In the genomic region with DNA sequence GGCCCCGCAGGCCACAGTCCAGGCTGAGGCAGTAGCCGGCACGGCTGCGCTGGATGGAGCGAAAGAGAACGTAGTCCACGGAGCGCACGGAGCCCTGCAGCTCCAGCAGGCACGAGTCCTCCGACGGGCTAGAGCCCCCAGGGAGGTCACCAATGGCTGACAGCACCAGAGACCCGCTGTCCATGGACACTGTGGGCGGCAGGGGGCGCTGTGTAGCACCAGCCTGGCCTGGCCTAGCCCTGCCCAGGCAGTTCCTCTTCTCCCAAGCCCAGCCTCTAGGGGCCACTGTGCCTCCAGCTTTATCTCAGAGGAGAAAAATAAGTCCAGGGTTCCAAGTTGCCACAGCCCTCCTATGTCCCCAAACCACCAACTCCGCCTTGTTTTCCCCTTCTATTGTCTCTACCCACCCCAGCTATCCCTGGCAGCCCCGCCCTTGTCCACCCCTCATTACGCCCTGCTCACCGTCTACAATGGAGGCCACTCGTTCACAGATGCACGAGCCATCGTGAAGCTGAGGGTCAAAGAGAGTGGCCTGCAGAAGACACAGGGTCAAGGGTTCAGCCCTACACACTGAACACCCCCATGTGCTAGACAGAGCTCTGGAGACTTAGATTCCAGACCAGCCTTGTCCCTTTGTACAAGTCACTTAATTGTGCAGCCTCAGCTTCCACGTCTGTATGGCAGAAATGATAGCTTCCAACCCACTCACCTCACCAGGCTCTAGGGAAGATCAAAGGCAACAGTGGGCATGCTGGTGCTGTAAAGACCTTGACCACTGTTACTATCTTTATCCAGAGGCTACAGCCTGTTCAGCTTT, we compare ENCODE assay signal across 8 cellular contexts. TPM values are rescaled to one million over a fixed set of nuclear protein-coding genes. Genes with fewer than 3 reads are reported as not detected.
DNase-seq lines count a peak whose midpoint lies in the region; ATAC-seq lines count a peak whose summit lies in the region.

No MANE protein-coding gene starts in this region.

- no peak overlapping the region for H2BK15ac ChIP-seq in mesendoderm (replicated peaks; ENCODE audit: low read depth)

- no peaks in the 10 kb centered on the region for H3K79me2 ChIP-seq in mesendoderm (ENCODE audit: control insufficient read depth, insufficient read depth, low read length)

- no peak overlapping the region for H2BK5ac ChIP-seq in mesendoderm (ENCODE audit: low read length)

- peak overlapping the region; percentile 10 for H3K4ac ChIP-seq in mesendoderm (ENCODE audit: low read depth, low read length)

- H3K4me1 ChIP-seq in effector memory CD4-positive, alpha-beta T cell (ENCODE audit: control insufficient read depth, insufficient read depth, low read length, poor library complexity, severe bottlenecking): peaks cover 18% of the 10 kb centered on the region
- H3K4me1 ChIP-seq in mesendoderm (ENCODE audit: control insufficient read depth, low read depth, low read length): peaks cover 8% of the 10 kb centered on the region

- no peak overlapping the region for H3K23ac ChIP-seq in mesendoderm (ENCODE audit: low read length)

- H3K36me3 ChIP-seq in effector memory CD4-positive, alpha-beta T cell (ENCODE audit: control insufficient read depth, insufficient read depth, low read length): no peaks in the 10 kb centered on the region
- H3K36me3 ChIP-seq in mesendoderm (ENCODE audit: control insufficient read depth, insufficient read depth, low read length): no peaks in the 10 kb centered on the region

- peaks cover 4% of the 10 kb centered on the region for H3K79me1 ChIP-seq in mesendoderm (ENCODE audit: low read length)

- H3K4me2 ChIP-seq in mesendoderm (ENCODE audit: low read length): peak overlapping the region; percentile 74

- H3K9ac ChIP-seq in mesendoderm (ENCODE audit: low read length): peak overlapping the region; percentile 83

- DNase-seq in COLO829 (ENCODE audit: low spot score) (peak; percentile 99), HT-29 (ENCODE audit: low spot score) (peak; percentile 96), mesendoderm (peak; percentile 96)
- DNase-seq in NK-92 treated with Interleukin-12 subunit alpha and Interleukin-12 subunit beta, amount 100 ng/mL, for 24 hours (lab: John Stamatoyannopoulos, UW): peak; percentile 87
- DNase-seq in activated CD8-positive, alpha-beta memory T cell treated with anti-CD3 and anti-CD28 coated beads for 24 hours: peak; percentile 99
- peak; percentile 87 to 94 (median 93) for DNase-seq in effector memory CD4-positive, alpha-beta T cell
- peak; percentile 98 for DNase-seq in stimulated activated CD8-positive, alpha-beta memory T cell treated with anti-CD3 and anti-CD28 coated beads, Interleukin-15, amount 100 ng/mL, for 24 hours (ENCODE audit: low read depth)

- no peak overlapping the region for H4K5ac ChIP-seq in mesendoderm (ENCODE audit: low read length)

- no peaks in the 10 kb centered on the region for H3K9me3 ChIP-seq in effector memory CD4-positive, alpha-beta T cell (ENCODE audit: control insufficient read depth, low read length)

- peak; percentile 87 for ATAC-seq in GM19463 (IDR thresholded peaks at IDR 0.05; ENCODE audit: unreplicated experiment)

- H3K56ac ChIP-seq in mesendoderm (ENCODE audit: low read length): peak overlapping the region; percentile 92

- no peak overlapping the region for H2BK120ac ChIP-seq in mesendoderm (ENCODE audit: low read depth, low read length)

- no peak overlapping the region for H2AK5ac ChIP-seq in mesendoderm (ENCODE audit: low read length)

- no peaks in the 10 kb centered on the region for H3K27me3 ChIP-seq in effector memory CD4-positive, alpha-beta T cell (replicated peaks; ENCODE audit: control insufficient read depth, insufficient read depth, low read length, poor library complexity, severe bottlenecking)
- H3K27me3 ChIP-seq in mesendoderm (ENCODE audit: insufficient read depth, low read length, poor library complexity): no peaks in the 10 kb centered on the region

- H3K4me3 ChIP-seq in effector memory CD4-positive, alpha-beta T cell (ENCODE audit: insufficient read depth, low read depth, low read length, poor library complexity, severe bottlenecking): peak overlapping the region; percentile 52
- H3K4me3 ChIP-seq in mesendoderm (ENCODE audit: low read length): peak overlapping the region; percentile 52

- H4K8ac ChIP-seq in mesendoderm (ENCODE audit: low read depth, low read length): no peak overlapping the region

- H3K27ac ChIP-seq in effector memory CD4-positive, alpha-beta T cell (ENCODE audit: insufficient read depth, low read length, poor library complexity, severe bottlenecking): no peak overlapping the region
- no peak overlapping the region for H3K27ac ChIP-seq in mesendoderm (ENCODE audit: low read depth, low read length)

- peak overlapping the region; percentile 20 for H3K18ac ChIP-seq in mesendoderm (ENCODE audit: low read length)

- WGBS in mesendoderm (ENCODE audit: extremely low coverage, insufficient coverage, low lambda C conversion rate): no CpG with 5 or more reads among the region's 23 CpGs

RNA-seq across cellular contexts. Expression of a gene that starts 4.4 kb away (rescaled TPM):
- 8.6 and 12.6 TPM in 2 replicates for total RNA-seq in HT-29 (2014; rRNA removed; shearing (Covaris generic))
- polyA plus RNA-seq in mesendoderm (2013, experiment 1 of 2): 28.0 TPM
- polyA plus RNA-seq in mesendoderm (2013, experiment 2 of 2): 27.0 TPM

RNA-seq across cellular contexts. Expression of a gene that starts 11.3 kb away (rescaled TPM):
- 112 and 114 TPM in 2 replicates for total RNA-seq in HT-29 (2014; rRNA removed; shearing (Covaris generic))
- polyA plus RNA-seq in mesendoderm (2013, experiment 1 of 2): 51.3 TPM
- 49.6 TPM for polyA plus RNA-seq in mesendoderm (2013, experiment 2 of 2)

RNA-seq across cellular contexts. Expression of a gene that starts 22.5 kb away (rescaled TPM):
- 29.3 and 35.2 TPM in 2 replicates for total RNA-seq in HT-29 (2014; rRNA removed; shearing (Covaris generic))
- 51.4 TPM for polyA plus RNA-seq in mesendoderm (2013, experiment 1 of 2)
- 48.2 TPM for polyA plus RNA-seq in mesendoderm (2013, experiment 2 of 2)

RNA-seq across cellular contexts. Expression of a gene that starts 26.4 kb away (rescaled TPM):
- total RNA-seq in HT-29 (2014; rRNA removed; shearing (Covaris generic)): 4.3 and 6.4 TPM in 2 replicates
- 1.5 TPM for polyA plus RNA-seq in mesendoderm (2013, experiment 1 of 2)
- 1.4 TPM for polyA plus RNA-seq in mesendoderm (2013, experiment 2 of 2)

RNA-seq across cellular contexts. Expression of a gene that starts 42.3 kb away (rescaled TPM):
- total RNA-seq in HT-29 (2014; rRNA removed; shearing (Covaris generic)): 72.2 and 86.8 TPM in 2 replicates
- polyA plus RNA-seq in mesendoderm (2013, experiment 1 of 2): 40.8 TPM
- 40.6 TPM for polyA plus RNA-seq in mesendoderm (2013, experiment 2 of 2)
